In genomic region chr2:20534913-20535801, GRCh38 we compare ENCODE assay signal across 1 cellular context.
TF ChIP-seq lines count a peak whose summit lies in the region.

No MANE protein-coding gene starts in this region.

TF ChIP-seq in HepG2, 621 proteins besides CTCF, POLR2A, EP300 and RAD21 (continued from another document and continues in another):
- TF ChIP-seq CBX1 (IDR thresholded peaks at IDR 0.05; ENCODE audit: low read depth) (no peak), RXRB (CRISPR knock-in tag; IDR thresholded peaks at IDR 0.05; ENCODE audit: borderline replicate concordance) (peak; percentile 85), HIC2 (CRISPR knock-in tag; IDR thresholded peaks at IDR 0.05; ENCODE audit: low read depth) (peak; percentile 41; the same call in 1 of the 2 replicates), SALL1 (CRISPR knock-in tag; IDR thresholded peaks at IDR 0.05) (peak; percentile 89), ZNF878 (CRISPR knock-in tag; IDR thresholded peaks at IDR 0.05) (peak; percentile 90), ZNF550 (CRISPR knock-in tag; IDR thresholded peaks at IDR 0.05; ENCODE audit: borderline replicate concordance) (no peak), ZC3H13 (CRISPR knock-in tag; IDR thresholded peaks at IDR 0.05) (no peak), ZNF83 (CRISPR knock-in tag; IDR thresholded peaks at IDR 0.05; ENCODE audit: borderline replicate concordance) (no peak), U2AF1 (optimal IDR thresholded peaks at IDR 0.05; ENCODE audit: low read depth, low read length) (no peak), SOX13 (IDR thresholded peaks at IDR 0.05) (peak; percentile 37; the same call in 1 of the 2 replicates), SOX13 (CRISPR knock-in tag; conservative IDR thresholded peaks at IDR 0.05 in 1 of 2, IDR thresholded peaks at IDR 0.05 in 1 of 2) (peak in 1 of 2 experiments; percentile 81; a peak in 2 of 4 replicates), TEAD3 (CRISPR knock-in tag; optimal IDR thresholded peaks at IDR 0.05; ENCODE audit: borderline replicate concordance) (peak; percentile 98), TERF1 (CRISPR knock-in tag; IDR thresholded peaks at IDR 0.05) (no peak), POGK (CRISPR knock-in tag; conservative IDR thresholded peaks at IDR 0.05) (0 out of 2 replicates have a peak, but pooled peaks have one; percentile 54), GABPB1 (CRISPR knock-in tag; IDR thresholded peaks at IDR 0.05) (peak; percentile 41), SMAD9 (CRISPR knock-in tag; IDR thresholded peaks at IDR 0.05) (no peak), ZBTB43 (CRISPR knock-in tag; conservative IDR thresholded peaks at IDR 0.05) (no peak), ZNF136 (CRISPR knock-in tag; IDR thresholded peaks at IDR 0.05; ENCODE audit: low read depth) (no peak), ZNF24 (IDR thresholded peaks at IDR 0.05) (no peak), SP2 (CRISPR knock-in tag; IDR thresholded peaks at IDR 0.05) (0 out of 2 replicates have a peak, but pooled peaks have one; percentile 22), ZNF12 (CRISPR knock-in tag; IDR thresholded peaks at IDR 0.05) (no peak), ETV6 (CRISPR knock-in tag; conservative IDR thresholded peaks at IDR 0.05) (no peak), HMG20A (CRISPR knock-in tag; IDR thresholded peaks at IDR 0.05; ENCODE audit: borderline replicate concordance) (peak; percentile 77), POGZ (CRISPR knock-in tag; IDR thresholded peaks at IDR 0.05) (no peak), IRF9 (CRISPR knock-in tag; IDR thresholded peaks at IDR 0.05; ENCODE audit: borderline replicate concordance) (0 out of 2 replicates have a peak, but pooled peaks have one; percentile 2), NR3C1 (CRISPR knock-in tag; IDR thresholded peaks at IDR 0.05) (no peak), RARA (CRISPR knock-in tag; IDR thresholded peaks at IDR 0.05) (peak; percentile 85), ZNF264 (CRISPR knock-in tag; IDR thresholded peaks at IDR 0.05) (peak; percentile 91), ZNF121 (CRISPR knock-in tag; IDR thresholded peaks at IDR 0.05) (no peak), PPARG (CRISPR knock-in tag; conservative IDR thresholded peaks at IDR 0.05) (no peak)
- TF ChIP-seq, protein P1, sequence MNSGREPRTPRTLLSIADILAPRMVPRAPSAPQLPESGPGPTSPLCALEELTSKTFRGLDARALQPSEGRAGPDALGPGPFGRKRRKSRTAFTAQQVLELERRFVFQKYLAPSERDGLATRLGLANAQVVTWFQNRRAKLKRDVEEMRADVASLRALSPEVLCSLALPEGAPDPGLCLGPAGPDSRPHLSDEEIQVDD (CRISPR knock-in tag; IDR thresholded peaks at IDR 0.05; ENCODE audit: borderline replicate concordance): no peak
- TF ChIP-seq, protein P2, sequence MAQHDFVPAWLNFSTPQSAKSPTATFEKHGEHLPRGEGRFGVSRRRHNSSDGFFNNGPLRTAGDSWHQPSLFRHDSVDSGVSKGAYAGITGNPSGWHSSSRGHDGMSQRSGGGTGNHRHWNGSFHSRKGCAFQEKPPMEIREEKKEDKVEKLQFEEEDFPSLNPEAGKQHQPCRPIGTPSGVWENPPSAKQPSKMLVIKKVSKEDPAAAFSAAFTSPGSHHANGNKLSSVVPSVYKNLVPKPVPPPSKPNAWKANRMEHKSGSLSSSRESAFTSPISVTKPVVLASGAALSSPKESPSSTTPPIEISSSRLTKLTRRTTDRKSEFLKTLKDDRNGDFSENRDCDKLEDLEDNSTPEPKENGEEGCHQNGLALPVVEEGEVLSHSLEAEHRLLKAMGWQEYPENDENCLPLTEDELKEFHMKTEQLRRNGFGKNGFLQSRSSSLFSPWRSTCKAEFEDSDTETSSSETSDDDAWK (CRISPR knock-in tag; IDR thresholded peaks at IDR 0.05): no peak
- TF ChIP-seq, protein P3, sequence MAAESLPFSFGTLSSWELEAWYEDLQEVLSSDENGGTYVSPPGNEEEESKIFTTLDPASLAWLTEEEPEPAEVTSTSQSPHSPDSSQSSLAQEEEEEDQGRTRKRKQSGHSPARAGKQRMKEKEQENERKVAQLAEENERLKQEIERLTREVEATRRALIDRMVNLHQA (CRISPR knock-in tag; IDR thresholded peaks at IDR 0.05): no peak
- TF ChIP-seq, protein P4, sequence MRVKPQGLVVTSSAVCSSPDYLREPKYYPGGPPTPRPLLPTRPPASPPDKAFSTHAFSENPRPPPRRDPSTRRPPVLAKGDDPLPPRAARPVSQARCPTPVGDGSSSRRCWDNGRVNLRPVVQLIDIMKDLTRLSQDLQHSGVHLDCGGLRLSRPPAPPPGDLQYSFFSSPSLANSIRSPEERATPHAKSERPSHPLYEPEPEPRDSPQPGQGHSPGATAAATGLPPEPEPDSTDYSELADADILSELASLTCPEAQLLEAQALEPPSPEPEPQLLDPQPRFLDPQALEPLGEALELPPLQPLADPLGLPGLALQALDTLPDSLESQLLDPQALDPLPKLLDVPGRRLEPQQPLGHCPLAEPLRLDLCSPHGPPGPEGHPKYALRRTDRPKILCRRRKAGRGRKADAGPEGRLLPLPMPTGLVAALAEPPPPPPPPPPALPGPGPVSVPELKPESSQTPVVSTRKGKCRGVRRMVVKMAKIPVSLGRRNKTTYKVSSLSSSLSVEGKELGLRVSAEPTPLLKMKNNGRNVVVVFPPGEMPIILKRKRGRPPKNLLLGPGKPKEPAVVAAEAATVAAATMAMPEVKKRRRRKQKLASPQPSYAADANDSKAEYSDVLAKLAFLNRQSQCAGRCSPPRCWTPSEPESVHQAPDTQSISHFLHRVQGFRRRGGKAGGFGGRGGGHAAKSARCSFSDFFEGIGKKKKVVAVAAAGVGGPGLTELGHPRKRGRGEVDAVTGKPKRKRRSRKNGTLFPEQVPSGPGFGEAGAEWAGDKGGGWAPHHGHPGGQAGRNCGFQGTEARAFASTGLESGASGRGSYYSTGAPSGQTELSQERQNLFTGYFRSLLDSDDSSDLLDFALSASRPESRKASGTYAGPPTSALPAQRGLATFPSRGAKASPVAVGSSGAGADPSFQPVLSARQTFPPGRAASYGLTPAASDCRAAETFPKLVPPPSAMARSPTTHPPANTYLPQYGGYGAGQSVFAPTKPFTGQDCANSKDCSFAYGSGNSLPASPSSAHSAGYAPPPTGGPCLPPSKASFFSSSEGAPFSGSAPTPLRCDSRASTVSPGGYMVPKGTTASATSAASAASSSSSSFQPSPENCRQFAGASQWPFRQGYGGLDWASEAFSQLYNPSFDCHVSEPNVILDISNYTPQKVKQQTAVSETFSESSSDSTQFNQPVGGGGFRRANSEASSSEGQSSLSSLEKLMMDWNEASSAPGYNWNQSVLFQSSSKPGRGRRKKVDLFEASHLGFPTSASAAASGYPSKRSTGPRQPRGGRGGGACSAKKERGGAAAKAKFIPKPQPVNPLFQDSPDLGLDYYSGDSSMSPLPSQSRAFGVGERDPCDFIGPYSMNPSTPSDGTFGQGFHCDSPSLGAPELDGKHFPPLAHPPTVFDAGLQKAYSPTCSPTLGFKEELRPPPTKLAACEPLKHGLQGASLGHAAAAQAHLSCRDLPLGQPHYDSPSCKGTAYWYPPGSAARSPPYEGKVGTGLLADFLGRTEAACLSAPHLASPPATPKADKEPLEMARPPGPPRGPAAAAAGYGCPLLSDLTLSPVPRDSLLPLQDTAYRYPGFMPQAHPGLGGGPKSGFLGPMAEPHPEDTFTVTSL (CRISPR knock-in tag; IDR thresholded peaks at IDR 0.05; ENCODE audit: borderline replicate concordance): no peak
- TF ChIP-seq, protein P5, sequence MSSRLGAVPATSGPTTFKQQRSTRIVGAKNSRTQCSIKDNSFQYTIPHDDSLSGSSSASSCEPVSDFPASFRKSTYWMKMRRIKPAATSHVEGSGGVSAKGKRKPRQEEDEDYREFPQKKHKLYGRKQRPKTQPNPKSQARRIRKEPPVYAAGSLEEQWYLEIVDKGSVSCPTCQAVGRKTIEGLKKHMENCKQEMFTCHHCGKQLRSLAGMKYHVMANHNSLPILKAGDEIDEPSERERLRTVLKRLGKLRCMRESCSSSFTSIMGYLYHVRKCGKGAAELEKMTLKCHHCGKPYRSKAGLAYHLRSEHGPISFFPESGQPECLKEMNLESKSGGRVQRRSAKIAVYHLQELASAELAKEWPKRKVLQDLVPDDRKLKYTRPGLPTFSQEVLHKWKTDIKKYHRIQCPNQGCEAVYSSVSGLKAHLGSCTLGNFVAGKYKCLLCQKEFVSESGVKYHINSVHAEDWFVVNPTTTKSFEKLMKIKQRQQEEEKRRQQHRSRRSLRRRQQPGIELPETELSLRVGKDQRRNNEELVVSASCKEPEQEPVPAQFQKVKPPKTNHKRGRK (CRISPR knock-in tag; IDR thresholded peaks at IDR 0.05): no peak
- TF ChIP-seq, protein P6, sequence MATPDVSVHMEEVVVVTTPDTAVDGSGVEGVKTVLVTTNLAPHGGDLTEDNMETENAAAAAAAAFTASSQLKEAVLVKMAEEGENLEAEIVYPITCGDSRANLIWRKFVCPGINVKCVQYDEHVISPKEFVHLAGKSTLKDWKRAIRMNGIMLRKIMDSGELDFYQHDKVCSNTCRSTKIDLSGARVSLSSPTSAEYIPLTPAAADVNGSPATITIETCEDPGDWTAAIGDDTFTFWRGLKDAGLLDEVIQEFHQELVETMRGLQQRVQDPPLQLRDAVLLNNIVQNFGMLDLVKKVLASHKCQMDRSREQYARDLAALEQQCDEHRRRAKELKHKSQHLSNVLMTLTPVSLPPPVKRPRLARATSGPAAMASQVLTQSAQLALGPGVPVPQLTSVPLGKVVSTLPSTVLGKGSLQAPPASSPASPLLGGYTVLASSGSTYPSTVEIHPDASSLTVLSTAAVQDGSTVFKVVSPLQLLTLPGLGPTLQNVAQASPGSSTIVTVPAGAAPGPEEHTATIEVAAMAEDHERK (CRISPR knock-in tag; IDR thresholded peaks at IDR 0.05; ENCODE audit: low read depth): no peak
- TF ChIP-seq, protein P7, sequence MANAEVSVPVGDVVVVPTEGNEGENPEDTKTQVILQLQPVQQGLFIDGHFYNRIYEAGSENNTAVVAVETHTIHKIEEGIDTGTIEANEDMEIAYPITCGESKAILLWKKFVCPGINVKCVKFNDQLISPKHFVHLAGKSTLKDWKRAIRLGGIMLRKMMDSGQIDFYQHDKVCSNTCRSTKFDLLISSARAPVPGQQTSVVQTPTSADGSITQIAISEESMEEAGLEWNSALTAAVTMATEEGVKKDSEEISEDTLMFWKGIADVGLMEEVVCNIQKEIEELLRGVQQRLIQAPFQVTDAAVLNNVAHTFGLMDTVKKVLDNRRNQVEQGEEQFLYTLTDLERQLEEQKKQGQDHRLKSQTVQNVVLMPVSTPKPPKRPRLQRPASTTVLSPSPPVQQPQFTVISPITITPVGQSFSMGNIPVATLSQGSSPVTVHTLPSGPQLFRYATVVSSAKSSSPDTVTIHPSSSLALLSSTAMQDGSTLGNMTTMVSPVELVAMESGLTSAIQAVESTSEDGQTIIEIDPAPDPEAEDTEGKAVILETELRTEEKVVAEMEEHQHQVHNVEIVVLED (CRISPR knock-in tag; IDR thresholded peaks at IDR 0.05; ENCODE audit: borderline replicate concordance): no peak
